ENCODE assay signal across 28 cellular contexts in the genomic region with DNA sequence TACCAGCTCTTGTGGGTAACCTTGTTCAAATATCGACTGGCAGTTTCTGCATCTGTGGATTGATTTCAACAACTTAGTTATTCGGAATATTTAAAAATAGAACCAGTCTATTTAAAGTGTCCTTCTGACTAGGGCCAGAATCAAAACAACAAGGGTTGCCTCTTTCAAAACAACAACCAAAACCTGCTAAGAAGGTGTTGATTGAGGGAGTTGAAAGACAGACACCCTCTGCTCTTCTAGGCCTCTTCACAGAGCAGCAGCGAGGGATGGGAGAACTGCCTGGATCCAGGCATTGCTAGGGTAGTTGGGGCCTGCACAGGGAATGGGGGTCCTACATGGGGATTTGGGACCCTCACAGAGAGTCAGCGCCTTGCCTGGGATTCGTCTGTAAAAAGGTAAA. TPM values are rescaled to one million over a fixed set of nuclear protein-coding genes. Genes with fewer than 3 reads are reported as not detected.
"Had no signal": no experiment of that assay in that cellular context is flagged by ENCODE, and none has a peak within 500 bp of the region (broad histone marks: within the 10 kb centered on the region; RNA-seq: fewer than 3 reads in every experiment).

No MANE protein-coding gene starts in this region.

- H3K27me3 ChIP-seq: breast epithelium, gastroesophageal sphincter, right lobe of liver, thyroid gland, upper lobe of left lung, vagina had no signal

- H3K9me3 ChIP-seq: breast epithelium, gastroesophageal sphincter, lower lobe of right lung, right lobe of liver, thyroid gland, upper lobe of left lung, vagina had no signal

- H3K4me3 ChIP-seq: breast epithelium, gastroesophageal sphincter, lower lobe of right lung, right lobe of liver, skin epidermis, thyroid gland, upper lobe of left lung, vagina had no signal

- H3K4me1 ChIP-seq: breast epithelium, gastroesophageal sphincter, lower lobe of right lung, thyroid gland, upper lobe of left lung, vagina had no signal

- DNase-seq: activated B cell treated with CpG ODN at 0.5 μM for 24 hours; activated CD4-positive, alpha-beta T cell treated with anti-CD3 and anti-CD28 coated beads, Interleukin-2, amount 50 U/mL, for 1 hour; activated CD8-positive, alpha-beta T cell treated with anti-CD3 and anti-CD28 coated beads for 36 hours; activated naive CD8-positive, alpha-beta T cell treated with anti-CD3 and anti-CD28 coated beads, Interleukin-2, amount 50 U/mL, for 24 hours; activated T-cell treated with anti-CD3 and anti-CD28 coated beads, Interleukin-2, amount 50 U/mL, for 4 hours; amygdala; effector CD8-positive, alpha-beta T cell; hypothalamus; kidney; lower lobe of right lung; right lobe of liver; stimulated activated CD4-positive, alpha-beta T cell treated with anti-CD3 and anti-CD28 coated beads, Interleukin-4, amount 100 ng/mL, for 24 hours; stimulated activated naive CD8-positive, alpha-beta T cell treated with anti-CD3 and anti-CD28 coated beads, Interleukin-15, amount 100 ng/mL, for 72 hours; T-helper 1 cell had no signal

- H3K36me3 ChIP-seq: breast epithelium, gastroesophageal sphincter, lower lobe of right lung, right lobe of liver, thyroid gland, upper lobe of left lung, vagina had no signal

- ATAC-seq: activated CD8-positive, alpha-beta T cell treated with anti-CD3 and anti-CD28 coated beads for 36 hours; activated naive CD8-positive, alpha-beta T cell treated with anti-CD3 and anti-CD28 coated beads, Interleukin-2, amount 50 U/mL, for 24 hours; activated T-helper 17 cell treated with anti-CD3 and anti-CD28 coated beads, Interleukin-2, amount 50 U/mL, for 72 hours; gastroesophageal sphincter; stimulated activated naive CD8-positive, alpha-beta T cell treated with anti-CD3 and anti-CD28 coated beads, Interleukin-15, amount 100 ng/mL, for 72 hours had no signal

- H3K27ac ChIP-seq: breast epithelium, gastroesophageal sphincter, lower lobe of right lung, right lobe of liver, skin epidermis, thyroid gland, upper lobe of left lung, vagina had no signal

RNA-seq across cellular contexts. Expression of gene TTR, which starts 19.8 kb away (rescaled TPM):
- total RNA-seq: activated B cell treated with CpG ODN at 0.5 μM for 24 hours; activated CD8-positive, alpha-beta T cell treated with anti-CD3 and anti-CD28 coated beads for 36 hours; activated T-helper 17 cell treated with anti-CD3 and anti-CD28 coated beads, Interleukin-2, amount 50 U/mL, for 72 hours; breast epithelium; dermis blood vessel endothelial cell; epithelial cell of proximal tubule; gastroesophageal sphincter; kidney; lower lobe of right lung; mononuclear cell; natural killer cell treated with Interleukin-12 subunit alpha and Interleukin-12 subunit beta and Interleukin-15 and Interleukin-18, amount 100 ng/mL, for 72 hours; osteoblast; posterior vena cava; thyroid gland; vagina had no signal
- polyA plus RNA-seq: immature natural killer cell had no signal
